In genomic region chr14:50310445-50310844, GRCh38 we compare ENCODE assay signal across 14 cellular contexts. TPM values are rescaled to one million over a fixed set of nuclear protein-coding genes. Genes with fewer than 3 reads are reported as not detected.
DNase-seq lines count a peak whose midpoint lies in the region; ATAC-seq and TF ChIP-seq lines count a peak whose summit lies in the region.
"Had no signal": no experiment of that assay in that cellular context is flagged by ENCODE, and none has a peak within 500 bp of the region (broad histone marks: within the 10 kb centered on the region; RNA-seq: fewer than 3 reads in every experiment).

No MANE protein-coding gene starts in this region.

- peaks cover 6% of the 10 kb centered on the region; the same call in 1 of the 2 replicates for H3K4me1 ChIP-seq in HUES64 (ENCODE audit: insufficient read depth, low read length)

- 91% methylated on average over 4 of the region's 4 CpGs for WGBS in HUES64

- no peak for TF ChIP-seq CTCF in natural killer cell (IDR thresholded peaks at IDR 0.05)

- H3K27ac Mint-ChIP-seq in T-helper 1 cell treated with Interleukin-12 subunit alpha and Interleukin-12 subunit beta and Interleukin-4 antibody, amounts not matched to agents 30 μg/mL and 1 μg/mL, for 36 hours = peak overlapping the region; percentile 74
- no peak overlapping the region for H3K27ac Mint-ChIP-seq in activated naive CD8-positive, alpha-beta T cell
- H3K27ac Mint-ChIP-seq in natural killer cell = no peak overlapping the region

- H3K27ac ChIP-seq in HUES64 (ENCODE audit: low read depth, low read length) = no peak overlapping the region
- H3K27ac ChIP-seq: upper lobe of right lung had no signal

- DNase-seq in T-helper 1 cell (no peak), natural killer cell (no peak), Kasumi-1 (lab: John Stamatoyannopoulos, UW) (no peak)
- DNase-seq: activated gamma-delta T cell, KBM-7, left ventricle myocardium inferior, NCI-H187, SHP77 treated with DMSO at 0.1 percent for 48 hours, upper lobe of right lung had no signal

- H3K27me3 Mint-ChIP-seq in T-helper 1 cell treated with Interleukin-12 subunit alpha and Interleukin-12 subunit beta and Interleukin-4 antibody, amounts not matched to agents 30 μg/mL and 1 μg/mL, for 36 hours (ENCODE audit: low read depth) = no peaks in the 10 kb centered on the region
- H3K27me3 Mint-ChIP-seq in activated naive CD8-positive, alpha-beta T cell = no peaks in the 10 kb centered on the region
- H3K27me3 Mint-ChIP-seq in natural killer cell (ENCODE audit: low read depth in 2 of 2) = no peaks in the 10 kb centered on the region

- H3K36me3 ChIP-seq in HUES64 (ENCODE audit: insufficient read depth, low read length) = peaks cover 7% of the 10 kb centered on the region
- H3K36me3 ChIP-seq: left ventricle myocardium inferior, upper lobe of right lung had no signal

- no peak overlapping the region for H3K9ac ChIP-seq in HUES64 (ENCODE audit: low read depth, low read length)

- H3K9me3 ChIP-seq in HUES64 (ENCODE audit: insufficient read depth, low read depth, low read length) = peaks cover 12% of the 10 kb centered on the region; the same call in 1 of the 2 replicates
- H3K9me3 ChIP-seq: left ventricle myocardium inferior, upper lobe of right lung had no signal

- peak overlapping the region; percentile 67 for H3K4me3 ChIP-seq in HUES64 (ENCODE audit: low read length)

- ATAC-seq in natural killer cell (no peak), HG03469 (IDR thresholded peaks at IDR 0.05; ENCODE audit: unreplicated experiment) (no peak), GM18870 (IDR thresholded peaks at IDR 0.05; ENCODE audit: unreplicated experiment) (no peak)
- ATAC-seq: upper lobe of right lung had no signal

- peak overlapping the region; percentile 67 for H3K4me3 Mint-ChIP-seq in T-helper 1 cell treated with Interleukin-12 subunit alpha and Interleukin-12 subunit beta and Interleukin-4 antibody, amounts not matched to agents 30 μg/mL and 1 μg/mL, for 36 hours
- peak overlapping the region; percentile 65 for H3K4me3 Mint-ChIP-seq in activated naive CD8-positive, alpha-beta T cell
- H3K4me3 Mint-ChIP-seq in natural killer cell = peak overlapping the region; percentile 47

- no peaks in the 10 kb centered on the region for H3K27me3 ChIP-seq in HUES64 (ENCODE audit: insufficient read depth, low read length)
- H3K27me3 ChIP-seq: upper lobe of right lung had no signal

- intact Hi-C loops in natural killer cell (cut with micrococcal nuclease) = loop anchor here (5.0 to 10.0 kb wide), 3 partner anchors 78 to 686 kb away; partner anchors contain the start of genes MGAT2, RPL36AL and SOS2

- peaks cover 7% of the 10 kb centered on the region for H3K36me3 Mint-ChIP-seq in T-helper 1 cell treated with Interleukin-12 subunit alpha and Interleukin-12 subunit beta and Interleukin-4 antibody, amounts not matched to agents 30 μg/mL and 1 μg/mL, for 36 hours (ENCODE audit: low read depth)
- peaks cover 5% of the 10 kb centered on the region for H3K36me3 Mint-ChIP-seq in activated naive CD8-positive, alpha-beta T cell
- H3K36me3 Mint-ChIP-seq in natural killer cell = no peaks in the 10 kb centered on the region

- H3K4me1 Mint-ChIP-seq in T-helper 1 cell treated with Interleukin-12 subunit alpha and Interleukin-12 subunit beta and Interleukin-4 antibody, amounts not matched to agents 30 μg/mL and 1 μg/mL, for 36 hours (ENCODE audit: low read depth) = peaks cover 25% of the 10 kb centered on the region
- H3K4me1 Mint-ChIP-seq in activated naive CD8-positive, alpha-beta T cell (ENCODE audit: low read depth) = peaks cover 28% of the 10 kb centered on the region
- peaks cover 27 to 32% of the 10 kb centered on the region in 2 donors for H3K4me1 Mint-ChIP-seq in natural killer cell

- peaks cover 5% of the 10 kb centered on the region for H3K9me3 Mint-ChIP-seq in T-helper 1 cell treated with Interleukin-12 subunit alpha and Interleukin-12 subunit beta and Interleukin-4 antibody, amounts not matched to agents 30 μg/mL and 1 μg/mL, for 36 hours
- H3K9me3 Mint-ChIP-seq in activated naive CD8-positive, alpha-beta T cell (ENCODE audit: low read depth) = no peaks in the 10 kb centered on the region
- H3K9me3 Mint-ChIP-seq in natural killer cell = no peaks in the 10 kb centered on the region

RNA-seq across cellular contexts. Expression of gene L2HGDH, which starts 1.6 kb away (rescaled TPM):
- 16.9 TPM for polyA plus RNA-seq in HUES64 (2013, experiment 1 of 2)
- 16.1 TPM for polyA plus RNA-seq in HUES64 (2013, experiment 2 of 2)
- total RNA-seq in natural killer cell = 1 to 10 TPM; 4.2 to 5.6 (median 5.4) TPM

RNA-seq across cellular contexts. Expression of gene DMAC2L, which starts 1.7 kb away (rescaled TPM):
- polyA plus RNA-seq in HUES64 (2013, experiment 1 of 2) = 13.0 TPM
- 13.7 TPM for polyA plus RNA-seq in HUES64 (2013, experiment 2 of 2)
- total RNA-seq in natural killer cell = 10 to 100 TPM; 24.7 to 28.7 (median 25.0) TPM
